Comparison of ENCODE assay signal across 10 cellular contexts in genomic region chr4:40292313-40292759, GRCh38. TPM values are rescaled to one million over a fixed set of nuclear protein-coding genes. Genes with fewer than 3 reads are reported as not detected.
DNase-seq lines count a peak whose midpoint lies in the region; ATAC-seq and TF ChIP-seq lines count a peak whose summit lies in the region.
"Had no signal": no experiment of that assay in that cellular context is flagged by ENCODE, and none has a peak within 500 bp of the region (broad histone marks: within the 10 kb centered on the region; RNA-seq: fewer than 3 reads in every experiment).

No MANE protein-coding gene starts in this region.

- H2AFZ ChIP-seq in OCI-LY7 (ENCODE audit: low read length) (peak overlapping the region; percentile 77), neural cell (ENCODE audit: low read depth, low read length) (peak overlapping the region; percentile 27)

- no peak for TF ChIP-seq EP300 in neural cell (conservative IDR thresholded peaks at IDR 0.05; ENCODE audit: poor library complexity, severe bottlenecking)

- H3K36me3 ChIP-seq in OCI-LY7 (ENCODE audit: insufficient read depth, low read length) (no peaks in the 10 kb centered on the region), neural cell (ENCODE audit: insufficient read depth, low read length) (no peaks in the 10 kb centered on the region), uterus (no peaks in the 10 kb centered on the region)

- BruUV-seq in OCI-LY7 (replicated peaks; lab: Mats Ljungman, UMichigan): no TSS peak

- H3K27me3 ChIP-seq in neural cell (ENCODE audit: insufficient read depth, low read depth, low read length) (no peaks in the 10 kb centered on the region), uterus (no peaks in the 10 kb centered on the region)

- H3K36me3 Mint-ChIP-seq in endothelial cell (ENCODE audit: low read depth, unreplicated experiment): peaks cover 4% of the 10 kb centered on the region

- no peaks in the 10 kb centered on the region for H4K20me1 ChIP-seq in OCI-LY7 (ENCODE audit: insufficient read depth, low read length)
- H4K20me1 ChIP-seq in neural cell (ENCODE audit: insufficient read depth): no peaks in the 10 kb centered on the region

- peaks cover 10% of the 10 kb centered on the region for H3K4me1 Mint-ChIP-seq in endothelial cell (ENCODE audit: unreplicated experiment)

- H3K4me2 ChIP-seq in OCI-LY7 (ENCODE audit: low read length) (no peak overlapping the region), neural cell (ENCODE audit: low read length) (no peak overlapping the region)

- H3K27ac ChIP-seq in OCI-LY7 (ENCODE audit: low read depth, low read length, poor library complexity, severe bottlenecking) (no peak overlapping the region), neural cell (ENCODE audit: low read length) (no peak overlapping the region), uterus (no peak overlapping the region)

- H3K79me2 ChIP-seq in OCI-LY7 (ENCODE audit: insufficient read depth, low read depth, low read length) (no peaks in the 10 kb centered on the region), neural cell (replicated peaks; ENCODE audit: insufficient read depth, low read length) (no peaks in the 10 kb centered on the region)

- H3K9me3 ChIP-seq in OCI-LY7 (ENCODE audit: low read length): 0 out of 2 replicates have a peak, but pooled peaks cover 3% of the 10 kb centered on the region
- H3K9me3 ChIP-seq in neural cell (ENCODE audit: low read length): no peaks in the 10 kb centered on the region
- no peaks in the 10 kb centered on the region for H3K9me3 ChIP-seq in uterus

- DNase-seq in ELR (ENCODE audit: low read depth) (peak; percentile 73), OCI-LY7 (ENCODE audit: low spot score) (peak; percentile 26), endothelial cell (ENCODE audit: low spot score) (peak; percentile 11), RPMI8226 (no peak), posterior vena cava (ENCODE audit: low spot score) (no peak), uterus (no peak)
- DNase-seq: NCI-H748 treated with DMSO at 0.1 percent for 48 hours had no signal

- TF ChIP-seq RAD21 in neural cell (conservative IDR thresholded peaks at IDR 0.05): no peak

- TF ChIP-seq POLR2A in uterus (IDR thresholded peaks at IDR 0.05): no peak

- no peaks in the 10 kb centered on the region for H3K9me3 Mint-ChIP-seq in endothelial cell (ENCODE audit: unreplicated experiment)

- H3F3A ChIP-seq in neural cell (ENCODE audit: insufficient read depth, low read length, poor library complexity, severe bottlenecking): no peaks in the 10 kb centered on the region

- H3K4me1 ChIP-seq in OCI-LY7 (ENCODE audit: insufficient read depth, low read length, poor library complexity, severe bottlenecking) (peaks cover 21% of the 10 kb centered on the region), uterus (no peaks in the 10 kb centered on the region)

- TF ChIP-seq CTCF in OCI-LY7 (conservative IDR thresholded peaks at IDR 0.05; ENCODE audit: low read length): no peak
- TF ChIP-seq CTCF in endothelial cell (IDR thresholded peaks at IDR 0.05; ENCODE audit: unreplicated experiment): no peak
- no peak for TF ChIP-seq CTCF in neural cell (IDR thresholded peaks at IDR 0.05; ENCODE audit: poor library complexity, severe bottlenecking)
- no peak for TF ChIP-seq CTCF in uterus (IDR thresholded peaks at IDR 0.05)

- POLR2A ChIA-PET in OCI-LY7 (lab: Charles Lee): interaction anchor here (0.6 to 1.9 kb wide), 5 partner anchors 16 to 88 kb away, joined by 3 to 6 read pairs (median 3); no protein-coding TSS in a partner anchor

- intact Hi-C loops in OCI-LY7 (cut with micrococcal nuclease; ENCODE audit: unreplicated experiment) (no loop called here), posterior vena cava (cut with DNase I) (loop anchor here in 1 of 2 donors (10.0 kb wide), 1 partner anchor 128 kb away; no protein-coding TSS in a partner anchor), uterus (cut with DNase I; ENCODE audit: low total_unique reads) (no loop called here)

- H3K27me3 Mint-ChIP-seq in endothelial cell (ENCODE audit: unreplicated experiment): peaks cover 5% of the 10 kb centered on the region

- no peak overlapping the region for H3K4me3 ChIP-seq in OCI-LY7 (ENCODE audit: low read depth, low read length, poor library complexity, severe bottlenecking)
- H3K4me3 ChIP-seq in neural cell (ENCODE audit: low read length): no peak overlapping the region
- no peak overlapping the region for H3K4me3 ChIP-seq in uterus

- CTCF ChIA-PET in OCI-LY7 (lab: Charles Lee; ENCODE audit: unreplicated experiment): no interaction called here

- no peaks in the 10 kb centered on the region for H3K9me2 ChIP-seq in OCI-LY7 (ENCODE audit: insufficient read depth, low read length)
- H3K9me2 ChIP-seq in neural cell (ENCODE audit: insufficient read depth, low read length): no peaks in the 10 kb centered on the region

- no peak for ATAC-seq in GM18498 (IDR thresholded peaks at IDR 0.05; ENCODE audit: unreplicated experiment)

- H3K4me3 Mint-ChIP-seq in endothelial cell (ENCODE audit: unreplicated experiment): peak overlapping the region; percentile 37

- no peak overlapping the region for H3K9ac ChIP-seq in neural cell (ENCODE audit: low read length)

- H3K27ac Mint-ChIP-seq in endothelial cell (ENCODE audit: unreplicated experiment): peak overlapping the region; percentile 98

TF ChIP-seq in neural cell, 6 proteins besides CTCF, POLR2A, EP300 and RAD21:
- TF ChIP-seq POLR2AphosphoS5 (IDR thresholded peaks at IDR 0.05) (no peak), SMC3 (conservative IDR thresholded peaks at IDR 0.05; ENCODE audit: poor library complexity) (no peak), TAF1 (IDR thresholded peaks at IDR 0.05; ENCODE audit: low read depth) (no peak), MXI1 (conservative IDR thresholded peaks at IDR 0.05; ENCODE audit: poor library complexity, severe bottlenecking) (no peak), EZH2 (IDR thresholded peaks at IDR 0.05; ENCODE audit: borderline replicate concordance, insufficient read depth, low read length, poor library complexity, severe bottlenecking) (no peak)
- TF ChIP-seq, protein P1, sequence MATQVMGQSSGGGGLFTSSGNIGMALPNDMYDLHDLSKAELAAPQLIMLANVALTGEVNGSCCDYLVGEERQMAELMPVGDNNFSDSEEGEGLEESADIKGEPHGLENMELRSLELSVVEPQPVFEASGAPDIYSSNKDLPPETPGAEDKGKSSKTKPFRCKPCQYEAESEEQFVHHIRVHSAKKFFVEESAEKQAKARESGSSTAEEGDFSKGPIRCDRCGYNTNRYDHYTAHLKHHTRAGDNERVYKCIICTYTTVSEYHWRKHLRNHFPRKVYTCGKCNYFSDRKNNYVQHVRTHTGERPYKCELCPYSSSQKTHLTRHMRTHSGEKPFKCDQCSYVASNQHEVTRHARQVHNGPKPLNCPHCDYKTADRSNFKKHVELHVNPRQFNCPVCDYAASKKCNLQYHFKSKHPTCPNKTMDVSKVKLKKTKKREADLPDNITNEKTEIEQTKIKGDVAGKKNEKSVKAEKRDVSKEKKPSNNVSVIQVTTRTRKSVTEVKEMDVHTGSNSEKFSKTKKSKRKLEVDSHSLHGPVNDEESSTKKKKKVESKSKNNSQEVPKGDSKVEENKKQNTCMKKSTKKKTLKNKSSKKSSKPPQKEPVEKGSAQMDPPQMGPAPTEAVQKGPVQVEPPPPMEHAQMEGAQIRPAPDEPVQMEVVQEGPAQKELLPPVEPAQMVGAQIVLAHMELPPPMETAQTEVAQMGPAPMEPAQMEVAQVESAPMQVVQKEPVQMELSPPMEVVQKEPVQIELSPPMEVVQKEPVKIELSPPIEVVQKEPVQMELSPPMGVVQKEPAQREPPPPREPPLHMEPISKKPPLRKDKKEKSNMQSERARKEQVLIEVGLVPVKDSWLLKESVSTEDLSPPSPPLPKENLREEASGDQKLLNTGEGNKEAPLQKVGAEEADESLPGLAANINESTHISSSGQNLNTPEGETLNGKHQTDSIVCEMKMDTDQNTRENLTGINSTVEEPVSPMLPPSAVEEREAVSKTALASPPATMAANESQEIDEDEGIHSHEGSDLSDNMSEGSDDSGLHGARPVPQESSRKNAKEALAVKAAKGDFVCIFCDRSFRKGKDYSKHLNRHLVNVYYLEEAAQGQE (IDR thresholded peaks at IDR 0.05; ENCODE audit: borderline replicate concordance): no peak

RNA-seq across cellular contexts. Expression of gene CHRNA9, which starts 42.8 kb away (rescaled TPM):
- not detected in 2 replicates for total RNA-seq in OCI-LY7 (2014; rRNA removed; shearing (Covaris generic))
- not detected in 2 replicates for total RNA-seq in OCI-LY7 (2022)
- total RNA-seq in endothelial cell (ENCODE audit: unreplicated experiment): not detected
- 0.10 TPM in 1 of 2 replicates, not detected in the other for polyA plus RNA-seq in neural cell
- polyA minus RNA-seq in neural cell: 0.69 and 1.2 TPM in 2 replicates
- total RNA-seq in posterior vena cava: not detected
- total RNA-seq in uterus: not detected
- total RNA-seq: cardiac septum had no signal

Comparison
In these comparisons a context has a peak if more than half of its experiments do, and no peak if none do; other contexts are left out.
1. DNase-seq: peak in ELR (single experiment), OCI-LY7 (single experiment) and endothelial cell (single experiment); none in RPMI8226 (single experiment), posterior vena cava (single experiment) and uterus (0 of 2).